Comparison of ENCODE assay signal across 20 cellular contexts in genomic region chr2:192669505-192670082, GRCh38.
DNase-seq lines count a peak whose midpoint lies in the region; ATAC-seq and TF ChIP-seq lines count a peak whose summit lies in the region.
"Had no signal": no experiment of that assay in that cellular context is flagged by ENCODE, and none has a peak within 500 bp of the region (broad histone marks: within the 10 kb centered on the region; RNA-seq: fewer than 3 reads in every experiment).

No MANE protein-coding gene starts in this region.

- no peak overlapping the region for H3K27ac ChIP-seq in KMS-11
- no peak overlapping the region for H3K27ac ChIP-seq in PC-9
- H3K27ac ChIP-seq in neural progenitor cell: no peak overlapping the region
- H3K27ac ChIP-seq: 22Rv1 had no signal

- H2AFZ ChIP-seq in KMS-11 (ENCODE audit: low read depth) (peak overlapping the region; percentile 35), PC-9 (peak overlapping the region; percentile 62), neural progenitor cell (replicated peaks) (peak overlapping the region; percentile 38)

- TF ChIP-seq CTCF in KMS-11 (conservative IDR thresholded peaks at IDR 0.05; ENCODE audit: low read depth, low read length): no peak
- TF ChIP-seq CTCF in PC-9 (conservative IDR thresholded peaks at IDR 0.05): no peak
- TF ChIP-seq CTCF in neural progenitor cell (IDR thresholded peaks at IDR 0.05): no peak

- H3K4me1 Mint-ChIP-seq in neural progenitor cell: no peaks in the 10 kb centered on the region

- H3K4me3 ChIP-seq in KMS-11 (IDR thresholded peaks at IDR 0.05; ENCODE audit: insufficient read depth, low read depth, low read length) (no peak overlapping the region), PC-9 (no peak overlapping the region), neural progenitor cell (no peak overlapping the region)

- H4K20me1 ChIP-seq in KMS-11 (ENCODE audit: insufficient read depth) (no peaks in the 10 kb centered on the region), PC-9 (ENCODE audit: insufficient read depth) (no peaks in the 10 kb centered on the region), neural progenitor cell (ENCODE audit: low read depth) (no peaks in the 10 kb centered on the region)

- H3K9me2 ChIP-seq in PC-9 (ENCODE audit: insufficient read depth): no peaks in the 10 kb centered on the region

- DNase-seq in DMS53 (lab: John Stamatoyannopoulos, UW) (peak; percentile 19), DMS53 treated with DMSO at 0.1 percent for 48 hours (lab: John Stamatoyannopoulos, UW; ENCODE audit: unreplicated experiment) (no peak), PC-9 (peak in 1 of 2 experiments; percentile 1), neural progenitor cell (ENCODE audit: low spot score) (no peak)
- no peak for DNase-seq in effector CD4-positive, alpha-beta T cell
- DNase-seq: CD4-positive, CD25-positive, alpha-beta regulatory T cell; DMS79; GF-D8; H7; NCI-H1417 treated with DMSO at 0.1 percent for 48 hours; NCI-H2029 treated with DMSO at 0.1 percent for 48 hours; NCI-H226; NCI-H526 treated with DMSO at 0.1 percent for 48 hours; NK-92 treated with Interleukin-12 subunit alpha and Interleukin-12 subunit beta, amount 100 ng/mL, for 24 hours had no signal

- no peaks in the 10 kb centered on the region for H3K27me3 ChIP-seq in KMS-11 (ENCODE audit: insufficient read depth, low read depth)
- no peaks in the 10 kb centered on the region for H3K27me3 ChIP-seq in PC-9 (ENCODE audit: insufficient read depth, low read depth)
- no peaks in the 10 kb centered on the region for H3K27me3 ChIP-seq in neural progenitor cell

- H3K27me3 Mint-ChIP-seq in neural progenitor cell (ENCODE audit: insufficient read depth, low read depth): no peaks in the 10 kb centered on the region
- H3K27me3 Mint-ChIP-seq: CD4-positive, CD25-positive, alpha-beta regulatory T cell had no signal

- POLR2A ChIA-PET in PC-9 (lab: Charles Lee; ENCODE audit: unreplicated experiment): interaction anchor here (0.7 kb wide), 1 partner anchor 899 kb away, joined by 6 read pairs; no protein-coding TSS in a partner anchor

- H3K4me1 ChIP-seq in KMS-11 (ENCODE audit: low read depth, poor library complexity, severe bottlenecking): no peaks in the 10 kb centered on the region
- no peaks in the 10 kb centered on the region; the same call in 1 of the 2 replicates for H3K4me1 ChIP-seq in PC-9 (replicated peaks; ENCODE audit: insufficient read depth)
- no peaks in the 10 kb centered on the region for H3K4me1 ChIP-seq in neural progenitor cell

- H3K9me3 Mint-ChIP-seq in neural progenitor cell: no peaks in the 10 kb centered on the region
- H3K9me3 Mint-ChIP-seq: T-helper 2 cell treated with Interferon-gamma antibody and Interleukin-4, amounts not matched to agents 5 μg/mL and 100 μg/mL, for 36 hours had no signal

- H3K36me3 ChIP-seq in KMS-11 (ENCODE audit: insufficient read depth) (no peaks in the 10 kb centered on the region), PC-9 (ENCODE audit: low read depth) (no peaks in the 10 kb centered on the region), neural progenitor cell (no peaks in the 10 kb centered on the region)

- ATAC-seq in HG03460 (IDR thresholded peaks at IDR 0.05; ENCODE audit: unreplicated experiment): no peak
- ATAC-seq in HG03135 (IDR thresholded peaks at IDR 0.05; ENCODE audit: unreplicated experiment): no peak
- ATAC-seq: Right ventricle myocardium inferior had no signal

- H3K4me3 Mint-ChIP-seq in neural progenitor cell: no peak overlapping the region
- H3K4me3 Mint-ChIP-seq: CD4-positive, CD25-positive, alpha-beta regulatory T cell; T-helper 2 cell treated with Interferon-gamma antibody and Interleukin-4, amounts not matched to agents 5 μg/mL and 100 μg/mL, for 36 hours had no signal

- H3K79me2 ChIP-seq in KMS-11 (ENCODE audit: insufficient read depth, low read depth): no peaks in the 10 kb centered on the region
- no peaks in the 10 kb centered on the region for H3K79me2 ChIP-seq in PC-9 (ENCODE audit: low read depth)
- no peaks in the 10 kb centered on the region for H3K79me2 ChIP-seq in neural progenitor cell (ENCODE audit: low read depth)

- H3K9ac ChIP-seq in KMS-11 (no peak overlapping the region), neural progenitor cell (no peak overlapping the region)

- intact Hi-C loops in PC-9 (cut with micrococcal nuclease; ENCODE audit: unreplicated experiment): no loop called here

- H3K36me3 Mint-ChIP-seq in neural progenitor cell: no peaks in the 10 kb centered on the region
- H3K36me3 Mint-ChIP-seq: CD4-positive, CD25-positive, alpha-beta regulatory T cell had no signal

- no peaks in the 10 kb centered on the region for H3K9me3 ChIP-seq in PC-9 (ENCODE audit: insufficient read depth, low read depth)
- no peaks in the 10 kb centered on the region for H3K9me3 ChIP-seq in neural progenitor cell (ENCODE audit: low read depth)

- CTCF ChIA-PET in PC-9 (lab: Charles Lee): no interaction called here

- no peaks in the 10 kb centered on the region for H3F3A ChIP-seq in PC-9 (ENCODE audit: insufficient read depth, low read depth)
- no peaks in the 10 kb centered on the region for H3F3A ChIP-seq in neural progenitor cell (ENCODE audit: low read depth)

- H3K4me2 ChIP-seq in KMS-11 (0 out of 2 replicates have a peak overlapping the region, but pooled peaks have one; percentile 14), PC-9 (peak overlapping the region; percentile 36), neural progenitor cell (no peak overlapping the region)

- BruUV-seq in PC-9 (replicated peaks; lab: Mats Ljungman, UMichigan): no TSS peak

- H3K27ac Mint-ChIP-seq in neural progenitor cell: no peak overlapping the region
- H3K27ac Mint-ChIP-seq: CD4-positive, CD25-positive, alpha-beta regulatory T cell; T-helper 2 cell treated with Interferon-gamma antibody and Interleukin-4, amounts not matched to agents 5 μg/mL and 100 μg/mL, for 36 hours had no signal
